In the genomic region with DNA sequence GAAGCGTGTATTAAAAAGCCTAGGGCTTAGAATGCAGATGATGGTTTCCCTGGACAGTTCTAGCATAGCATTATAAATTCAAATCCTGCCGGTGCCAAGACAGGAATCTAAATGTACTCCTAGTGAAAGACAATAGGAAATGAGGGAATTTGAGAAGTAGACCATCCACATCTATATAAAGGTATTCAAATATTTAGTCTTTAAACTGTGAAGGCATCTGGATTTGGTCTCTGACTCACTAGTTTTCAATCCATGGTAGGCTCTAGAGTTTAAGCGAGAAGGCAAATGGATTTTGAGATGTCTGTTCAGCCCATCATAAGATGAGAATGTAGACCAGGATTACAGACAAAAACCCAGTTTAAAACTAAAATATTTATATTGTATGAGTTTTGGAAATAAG, we compare ENCODE assay signal across 21 cellular contexts.
DNase-seq lines count a peak whose midpoint lies in the region; ATAC-seq and TF ChIP-seq lines count a peak whose summit lies in the region.
"Had no signal": no experiment of that assay in that cellular context is flagged by ENCODE, and none has a peak within 500 bp of the region (broad histone marks: within the 10 kb centered on the region; RNA-seq: fewer than 3 reads in every experiment).

No MANE protein-coding gene starts in this region.

- no peaks in the 10 kb centered on the region for H3K36me3 ChIP-seq in adipocyte (ENCODE audit: control insufficient read depth, insufficient read depth, low read length, severe bottlenecking)
- no peaks in the 10 kb centered on the region for H3K36me3 ChIP-seq in H7 (replicated peaks; ENCODE audit: control insufficient read depth, insufficient read depth, low read length)
- no peaks in the 10 kb centered on the region for H3K36me3 ChIP-seq in gastroesophageal sphincter
- H3K36me3 ChIP-seq: BLaER1, HAP-1 had no signal

- no peak for ATAC-seq in gastroesophageal sphincter
- ATAC-seq in HG02840 (IDR thresholded peaks at IDR 0.05; ENCODE audit: low FRiP score, unreplicated experiment), result no peak
- ATAC-seq: CD8-positive, alpha-beta T cell; GM12878; GM23338 had no signal

- no peak for TF ChIP-seq CTCF in astrocyte of the spinal cord (IDR thresholded peaks at IDR 0.05; ENCODE audit: low read depth, low read length)
- TF ChIP-seq CTCF in gastroesophageal sphincter (IDR thresholded peaks at IDR 0.05), result no peak

- in situ Hi-C loops in astrocyte of the spinal cord (cut with HindIII; ENCODE audit: low sequenced_read_pairs), result no loop called here

- H3K27me3 ChIP-seq in adipocyte (replicated peaks; ENCODE audit: control insufficient read depth, insufficient read depth, low read length), result peaks cover 2% of the 10 kb centered on the region
- H3K27me3 ChIP-seq in H7 (ENCODE audit: control insufficient read depth, insufficient read depth, low read length), result no peaks in the 10 kb centered on the region
- no peaks in the 10 kb centered on the region for H3K27me3 ChIP-seq in gastroesophageal sphincter
- H3K27me3 ChIP-seq: BLaER1 had no signal

- no peak overlapping the region for H3K27ac ChIP-seq in gastroesophageal sphincter
- H3K27ac ChIP-seq: 22Rv1, BLaER1 had no signal

- H3K4me3 ChIP-seq in adipocyte (ENCODE audit: low read length) (no peak overlapping the region), astrocyte of the spinal cord (ENCODE audit: low read depth, low read length) (no peak overlapping the region), H7 (ENCODE audit: insufficient read depth, low read depth, low read length) (no peak overlapping the region), gastroesophageal sphincter (no peak overlapping the region)
- H3K4me3 ChIP-seq: BLaER1, GM12878, GM23338, HAP-1 had no signal

- peak; percentile 35 for DNase-seq in EH (ENCODE audit: low read depth)
- DNase-seq in NCI-H526 (lab: John Stamatoyannopoulos, UW), result peak; percentile 27 to 47
- peak; percentile 15 for DNase-seq in adipocyte (ENCODE audit: low read depth)
- DNase-seq in astrocyte of the spinal cord (ENCODE audit: low read depth, low spot score), result peak; percentile 22
- DNase-seq in NCI-H1436 treated with DMSO at 0.1 percent for 48 hours (lab: John Stamatoyannopoulos, UW), result no peak
- no peak for DNase-seq in H7
- DNase-seq: Caco-2; CD4-positive, CD25-positive, alpha-beta regulatory T cell; CD8-positive, alpha-beta T cell; DMS153; DND-41; EL; GDM1; HFFc6 had no signal

- 83 to 87% methylated on average over 2 to 3 of the region's 3 CpGs for WGBS in gastroesophageal sphincter (ENCODE audit: low coverage in 1 of 2), 2 donors

- TF ChIP-seq EP300 in gastroesophageal sphincter (IDR thresholded peaks at IDR 0.05), result no peak

- no peak overlapping the region for H3K9ac ChIP-seq in adipocyte (ENCODE audit: low read length)
- H3K9ac ChIP-seq: BLaER1 had no signal

- H3K9me3 ChIP-seq in adipocyte (ENCODE audit: control insufficient read depth, low read length) (peaks cover 23% of the 10 kb centered on the region), gastroesophageal sphincter (peaks cover 0 to 9% (median 0%) of the 10 kb centered on the region in 3 donors)
- H3K9me3 ChIP-seq: BLaER1, Caco-2, HAP-1 had no signal

- peaks cover 9% of the 10 kb centered on the region for H3K4me1 ChIP-seq in adipocyte (ENCODE audit: control insufficient read depth, insufficient read depth, low read length)
- no peaks in the 10 kb centered on the region for H3K4me1 ChIP-seq in gastroesophageal sphincter
- H3K4me1 ChIP-seq: BLaER1, HAP-1 had no signal

- no peak for TF ChIP-seq POLR2A in gastroesophageal sphincter (IDR thresholded peaks at IDR 0.05)

Comparison
In these comparisons a context has a peak if more than half of its experiments do, and no peak if none do; other contexts are left out.
1. DNase-seq: peak in EH (single experiment), NCI-H526 (2 of 2), adipocyte (single experiment) and astrocyte of the spinal cord (single experiment); none in NCI-H1436 treated with DMSO at 0.1 percent for 48 hours (single experiment) and H7 (single experiment).